In the genomic region with DNA sequence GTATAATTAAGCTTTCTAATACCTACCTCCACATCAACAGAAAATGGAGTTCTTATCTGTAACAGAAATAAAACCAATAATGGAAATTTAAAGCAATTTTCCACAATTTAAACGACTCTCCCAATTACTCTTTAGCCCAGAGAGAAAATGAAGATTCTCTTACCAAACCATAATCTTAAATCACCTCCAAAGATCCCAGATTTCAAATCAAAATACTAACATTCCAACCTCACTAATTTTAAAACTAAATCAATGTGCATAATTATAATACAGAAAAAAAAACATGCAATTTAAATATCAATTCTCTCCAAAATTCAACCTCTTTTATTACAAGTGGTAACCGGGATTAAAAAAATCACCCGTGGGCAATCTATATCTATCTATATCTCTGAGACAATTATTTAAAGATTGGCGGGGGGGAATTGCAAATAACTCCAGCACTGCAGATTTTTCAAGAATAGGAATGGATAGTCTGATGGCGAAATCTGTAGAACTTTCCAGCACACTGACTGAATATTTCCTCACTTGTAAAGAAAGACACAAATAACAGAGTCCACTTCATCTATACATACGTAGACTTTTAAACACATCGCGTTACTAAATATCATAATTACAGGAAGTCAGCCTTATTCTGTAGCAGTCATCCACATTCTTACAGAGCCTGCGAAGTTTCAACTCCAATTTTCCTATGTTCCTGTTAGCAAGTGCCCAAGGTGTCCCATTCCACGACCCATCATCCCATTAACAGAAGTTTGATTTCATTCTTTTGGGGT, we compare ENCODE assay signal across 8 cellular contexts. TPM values are rescaled to one million over a fixed set of nuclear protein-coding genes. Genes with fewer than 3 reads are reported as not detected.
A peak's percentile ranks its signal among the peaks of the same experiment; 100 is the strongest.
DNase-seq lines count a peak whose midpoint lies in the region; TF ChIP-seq lines count a peak whose summit lies in the region.

No MANE protein-coding gene starts in this region.

- H3K27me3 Mint-ChIP-seq in activated CD4-positive, alpha-beta T cell treated with anti-CD3 and anti-CD28 coated beads, Interleukin-2, amount 10 ng/mL, durations not matched to agents 7 days and 5 days: no peaks in the 10 kb centered on the region
- H3K27me3 Mint-ChIP-seq in T-helper 1 cell treated with Interleukin-12 subunit alpha and Interleukin-12 subunit beta and Interleukin-4 antibody, amounts not matched to agents 30 μg/mL and 1 μg/mL, for 36 hours (ENCODE audit: low read depth): no peaks in the 10 kb centered on the region

- H3K4me3 ChIP-seq in fibroblast of the aortic adventitia (ENCODE audit: low read depth, low read length) (peak overlapping the region; percentile 99), prostate gland (peak overlapping the region; percentile 68 to 96)

- no peak for DNase-seq in activated CD4-positive, alpha-beta T cell treated with anti-CD3 and anti-CD28 coated beads, Interleukin-2, amount 10 ng/mL, durations not matched to agents 7 days and 5 days
- DNase-seq in activated CD4-positive, alpha-beta T cell treated with anti-CD3 and anti-CD28 coated beads, Interleukin-2, amount 50 U/mL, for 1 hour: no peak
- DNase-seq in fibroblast of the aortic adventitia (ENCODE audit: low read depth) (peak; percentile 34), prostate gland (ENCODE audit: low spot score) (no peak), cerebellar nuclear complex (lab: John Stamatoyannopoulos, UW) (no peak), AG08395 (ENCODE audit: low spot score) (no peak), NCI-H2196 (lab: John Stamatoyannopoulos, UW; ENCODE audit: unreplicated experiment) (no peak)

- H3K36me3 ChIP-seq in prostate gland: no peaks in the 10 kb centered on the region

- H3K27ac Mint-ChIP-seq in activated CD4-positive, alpha-beta T cell treated with anti-CD3 and anti-CD28 coated beads, Interleukin-2, amount 10 ng/mL, durations not matched to agents 7 days and 5 days: peak overlapping the region; percentile 89
- peak overlapping the region; percentile 87 for H3K27ac Mint-ChIP-seq in T-helper 1 cell treated with Interleukin-12 subunit alpha and Interleukin-12 subunit beta and Interleukin-4 antibody, amounts not matched to agents 30 μg/mL and 1 μg/mL, for 36 hours

- H3K4me1 ChIP-seq in prostate gland (replicated peaks): no peaks in the 10 kb centered on the region

- peaks cover 39% of the 10 kb centered on the region for H3K4me1 Mint-ChIP-seq in activated CD4-positive, alpha-beta T cell treated with anti-CD3 and anti-CD28 coated beads, Interleukin-2, amount 10 ng/mL, durations not matched to agents 7 days and 5 days
- peaks cover 35% of the 10 kb centered on the region for H3K4me1 Mint-ChIP-seq in T-helper 1 cell treated with Interleukin-12 subunit alpha and Interleukin-12 subunit beta and Interleukin-4 antibody, amounts not matched to agents 30 μg/mL and 1 μg/mL, for 36 hours (ENCODE audit: low read depth)

- TF ChIP-seq POLR2A in prostate gland (IDR thresholded peaks at IDR 0.05): peak; percentile 21

- POLR2A ChIA-PET in activated CD4-positive, alpha-beta T cell treated with anti-CD3 and anti-CD28 coated beads, Interleukin-2, amount 10 ng/mL, durations not matched to agents 7 days and 5 days (lab: Charles Lee): interaction anchor here (0.7 kb wide), 1 partner anchor 20 kb away, joined by 3 read pairs; no protein-coding TSS in a partner anchor

- H3K27ac ChIP-seq in prostate gland: peak overlapping the region; percentile 96 to 97

- peak overlapping the region; percentile 89 for H3K4me3 Mint-ChIP-seq in activated CD4-positive, alpha-beta T cell treated with anti-CD3 and anti-CD28 coated beads, Interleukin-2, amount 10 ng/mL, durations not matched to agents 7 days and 5 days
- peak overlapping the region; percentile 93 for H3K4me3 Mint-ChIP-seq in T-helper 1 cell treated with Interleukin-12 subunit alpha and Interleukin-12 subunit beta and Interleukin-4 antibody, amounts not matched to agents 30 μg/mL and 1 μg/mL, for 36 hours

- peaks cover 20% of the 10 kb centered on the region for H3K36me3 Mint-ChIP-seq in activated CD4-positive, alpha-beta T cell treated with anti-CD3 and anti-CD28 coated beads, Interleukin-2, amount 10 ng/mL, durations not matched to agents 7 days and 5 days (ENCODE audit: low read depth)
- H3K36me3 Mint-ChIP-seq in T-helper 1 cell treated with Interleukin-12 subunit alpha and Interleukin-12 subunit beta and Interleukin-4 antibody, amounts not matched to agents 30 μg/mL and 1 μg/mL, for 36 hours (ENCODE audit: low read depth): peaks cover 17% of the 10 kb centered on the region

- H3K9me3 Mint-ChIP-seq in activated CD4-positive, alpha-beta T cell treated with anti-CD3 and anti-CD28 coated beads, Interleukin-2, amount 10 ng/mL, durations not matched to agents 7 days and 5 days: peaks cover 5% of the 10 kb centered on the region
- H3K9me3 Mint-ChIP-seq in T-helper 1 cell treated with Interleukin-12 subunit alpha and Interleukin-12 subunit beta and Interleukin-4 antibody, amounts not matched to agents 30 μg/mL and 1 μg/mL, for 36 hours: no peaks in the 10 kb centered on the region

- no peaks in the 10 kb centered on the region for H3K27me3 ChIP-seq in prostate gland (replicated peaks; ENCODE audit: insufficient read depth)

- TF ChIP-seq CTCF in fibroblast of the aortic adventitia (IDR thresholded peaks at IDR 0.05; ENCODE audit: insufficient read depth, low read length): no peak
- TF ChIP-seq CTCF in prostate gland (IDR thresholded peaks at IDR 0.05): no peak

- WGBS in prostate gland: 6% methylated on average over 10 of the region's 10 CpGs

- CTCF ChIA-PET in activated CD4-positive, alpha-beta T cell treated with anti-CD3 and anti-CD28 coated beads, Interleukin-2, amount 10 ng/mL, durations not matched to agents 7 days and 5 days (lab: Charles Lee): interaction anchor here (0.5 kb wide), 1 partner anchor 135 kb away, joined by 5 read pairs; no protein-coding TSS in a partner anchor

- intact Hi-C loops in prostate gland (cut with DNase I): loop anchor here (10.0 kb wide), 3 partner anchors 189 to 261 kb away; a partner anchor contains a TSS

- no peaks in the 10 kb centered on the region for H3K9me3 ChIP-seq in prostate gland

RNA-seq across cellular contexts. Expression of a gene that starts 1.3 kb away (rescaled TPM):
- 10 to 100 TPM; 53.8 to 58.3 TPM for total RNA-seq in activated CD4-positive, alpha-beta T cell treated with anti-CD3 and anti-CD28 coated beads, Interleukin-2, amount 10 ng/mL, durations not matched to agents 7 days and 5 days
- 49.7 and 131 TPM in 2 replicates for total RNA-seq in fibroblast of the aortic adventitia (ENCODE audit: low replicate concordance)
- 10 to 100 TPM; 27.7 to 40.6 TPM for total RNA-seq in prostate gland

RNA-seq across cellular contexts. Expression of a gene that starts 35.5 kb away (rescaled TPM):
- not detected for total RNA-seq in activated CD4-positive, alpha-beta T cell treated with anti-CD3 and anti-CD28 coated beads, Interleukin-2, amount 10 ng/mL, durations not matched to agents 7 days and 5 days
- total RNA-seq in fibroblast of the aortic adventitia (ENCODE audit: low replicate concordance): 0.08 and 1.7 TPM in 2 replicates
- total RNA-seq in prostate gland: 1 to 10 TPM; 1.5 to 1.8 TPM
